Comparison of ENCODE assay signal across 27 cellular contexts in the genomic region with DNA sequence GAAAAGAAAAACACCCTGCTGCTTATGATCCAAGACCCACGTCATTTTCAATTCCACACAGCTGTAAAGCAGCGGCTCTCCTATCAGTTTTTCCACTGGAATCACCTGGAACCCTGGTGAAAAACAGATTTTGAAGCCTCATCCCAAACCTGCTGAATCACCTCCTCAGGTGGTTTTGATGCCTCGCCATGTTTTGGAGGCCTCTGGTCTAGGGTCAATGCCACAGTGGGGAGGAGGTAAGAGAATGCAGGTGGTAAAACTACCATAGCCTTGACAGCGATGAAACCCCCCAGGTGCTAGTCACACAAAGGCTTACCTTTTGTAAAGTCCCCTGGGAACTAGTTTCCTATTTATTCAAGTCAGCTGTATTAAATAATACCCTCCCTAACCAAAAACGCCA.
"Had no signal": no experiment of that assay in that cellular context is flagged by ENCODE, and none has a peak within 500 bp of the region (broad histone marks: within the 10 kb centered on the region; RNA-seq: fewer than 3 reads in every experiment).

No MANE protein-coding gene starts in this region.

- H3K27ac ChIP-seq: pancreas, psoas muscle, right atrium auricular region, spleen had no signal

- ATAC-seq: activated CD4-positive, alpha-beta T cell treated with anti-CD3 and anti-CD28 coated beads for 36 hours; esophagus mucosa; left colon; mucosa of descending colon; pancreas; psoas muscle had no signal

- DNase-seq: activated CD4-positive, alpha-beta T cell treated with anti-CD3 and anti-CD28 coated beads for 36 hours; activated CD4-positive, alpha-beta T cell treated with anti-CD3 and anti-CD28 coated beads, Interleukin-2, amount 50 U/mL, for 4 hours; activated CD8-positive, alpha-beta memory T cell treated with anti-CD3 and anti-CD28 coated beads for 24 hours; activated CD8-positive, alpha-beta memory T cell treated with anti-CD3 and anti-CD28 coated beads, Interleukin-2, amount 50 U/mL, for 4 hours; activated naive CD4-positive, alpha-beta T cell treated with Interleukin-2 at 50 U/mL for 16 hours; activated naive CD8-positive, alpha-beta T cell treated with anti-CD3 and anti-CD28 coated beads for 36 hours; activated T-cell treated with anti-CD3 and anti-CD28 coated beads, Interleukin-2, amount 50 U/mL, for 24 hours; central memory CD4-positive, alpha-beta T cell; dermis blood vessel endothelial cell; effector CD8-positive, alpha-beta T cell; foreskin melanocyte; glutamatergic neuron; hippocampal formation; islet precursor cell; left colon; mesendoderm; mucosa of descending colon; nephron progenitor cell; pancreas; psoas muscle; spleen; stimulated activated CD4-positive, alpha-beta T cell treated with anti-CD3 and anti-CD28 coated beads, Interleukin-4, amount 100 ng/mL, for 24 hours; stimulated activated naive CD4-positive, alpha-beta T cell treated with Interleukin-2 at 50 U/mL for 16 hours; T-helper 9 cell had no signal

- H3K4me3 ChIP-seq: mucosa of descending colon, pancreas, psoas muscle, right atrium auricular region, spleen had no signal

- H3K27ac Mint-ChIP-seq: activated CD4-positive, alpha-beta T cell treated with anti-CD3 and anti-CD28 coated beads for 36 hours; activated naive CD8-positive, alpha-beta T cell treated with anti-CD3 and anti-CD28 coated beads for 36 hours; activated T-cell treated with anti-CD3 and anti-CD28 coated beads, Interleukin-2, amount 50 U/mL, for 24 hours; activated T-helper 2 cell treated with anti-CD3 and anti-CD28 coated beads, Interferon-gamma antibody, Interleukin-2, Interleukin-4, amounts not matched to agents 10 μg/mL and 5 μg/mL and 100 μg/mL, durations not matched to agents 14 hours and 24 hours and 36 hours; nephron progenitor cell had no signal

- H3K9me3 ChIP-seq: mucosa of descending colon, pancreas, psoas muscle, right atrium auricular region, spleen had no signal

- H3K9me3 Mint-ChIP-seq: activated T-cell treated with anti-CD3 and anti-CD28 coated beads, Interleukin-2, amount 50 U/mL, for 24 hours had no signal

- H3K27me3 ChIP-seq: pancreas, right atrium auricular region, spleen had no signal

- H3K4me3 Mint-ChIP-seq: activated CD4-positive, alpha-beta T cell treated with anti-CD3 and anti-CD28 coated beads for 36 hours; activated naive CD8-positive, alpha-beta T cell treated with anti-CD3 and anti-CD28 coated beads for 36 hours; activated T-cell treated with anti-CD3 and anti-CD28 coated beads, Interleukin-2, amount 50 U/mL, for 24 hours; nephron progenitor cell had no signal

- H3K36me3 ChIP-seq: pancreas, right atrium auricular region, spleen had no signal

- H3K36me3 Mint-ChIP-seq: activated naive CD8-positive, alpha-beta T cell treated with anti-CD3 and anti-CD28 coated beads for 36 hours had no signal
